In the genomic region with DNA sequence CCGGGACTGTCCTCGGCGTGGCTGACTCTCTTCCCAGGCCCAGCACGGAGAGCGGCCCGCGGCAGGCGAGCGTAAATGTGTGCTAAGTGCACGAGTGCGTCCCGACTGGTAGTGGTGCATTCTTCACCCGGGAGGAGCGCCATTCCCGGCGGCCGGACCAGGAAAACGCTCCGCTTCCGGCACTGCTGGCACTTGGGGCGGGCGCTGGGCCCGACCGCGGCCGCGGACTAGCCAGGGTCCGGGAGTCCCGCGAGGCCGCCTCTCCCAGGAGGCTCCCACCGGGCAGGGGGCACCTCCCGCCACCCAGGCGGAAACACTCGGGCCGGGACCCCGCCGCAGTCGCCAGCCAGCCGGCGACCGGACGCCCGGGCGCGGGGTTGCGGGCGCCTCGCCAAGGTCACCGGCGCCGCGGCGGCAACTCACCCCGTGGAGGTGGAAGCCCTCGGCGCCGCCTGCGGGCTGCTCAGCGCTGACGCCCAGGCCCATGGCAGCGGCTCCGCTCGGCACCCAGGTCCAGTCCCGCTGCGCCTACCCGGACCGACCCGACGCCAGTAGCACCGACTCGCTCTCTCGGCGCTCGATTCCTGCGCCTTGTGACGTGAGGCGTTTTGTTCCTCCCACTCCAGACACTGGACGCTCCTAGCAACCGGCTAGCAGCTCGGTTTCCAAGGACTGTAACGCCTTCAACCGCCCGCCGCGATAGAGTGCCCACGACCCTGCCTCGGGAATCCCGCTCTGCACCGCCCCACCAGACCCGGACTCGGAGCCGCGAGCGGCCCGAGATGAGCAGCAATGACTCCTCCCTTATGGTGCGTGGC, we compare ENCODE assay signal across 8 cellular contexts. TPM values are rescaled to one million over a fixed set of nuclear protein-coding genes. Genes with fewer than 3 reads are reported as not detected.
DNase-seq lines count a peak whose midpoint lies in the region; ATAC-seq, FAIRE-seq and TF ChIP-seq lines count a peak whose summit lies in the region.

A gene (minus strand): TSS at position 572 of the 818 bp plus-strand sequence. CDS start 86 bp downstream, at position 486.
A gene with protein sequence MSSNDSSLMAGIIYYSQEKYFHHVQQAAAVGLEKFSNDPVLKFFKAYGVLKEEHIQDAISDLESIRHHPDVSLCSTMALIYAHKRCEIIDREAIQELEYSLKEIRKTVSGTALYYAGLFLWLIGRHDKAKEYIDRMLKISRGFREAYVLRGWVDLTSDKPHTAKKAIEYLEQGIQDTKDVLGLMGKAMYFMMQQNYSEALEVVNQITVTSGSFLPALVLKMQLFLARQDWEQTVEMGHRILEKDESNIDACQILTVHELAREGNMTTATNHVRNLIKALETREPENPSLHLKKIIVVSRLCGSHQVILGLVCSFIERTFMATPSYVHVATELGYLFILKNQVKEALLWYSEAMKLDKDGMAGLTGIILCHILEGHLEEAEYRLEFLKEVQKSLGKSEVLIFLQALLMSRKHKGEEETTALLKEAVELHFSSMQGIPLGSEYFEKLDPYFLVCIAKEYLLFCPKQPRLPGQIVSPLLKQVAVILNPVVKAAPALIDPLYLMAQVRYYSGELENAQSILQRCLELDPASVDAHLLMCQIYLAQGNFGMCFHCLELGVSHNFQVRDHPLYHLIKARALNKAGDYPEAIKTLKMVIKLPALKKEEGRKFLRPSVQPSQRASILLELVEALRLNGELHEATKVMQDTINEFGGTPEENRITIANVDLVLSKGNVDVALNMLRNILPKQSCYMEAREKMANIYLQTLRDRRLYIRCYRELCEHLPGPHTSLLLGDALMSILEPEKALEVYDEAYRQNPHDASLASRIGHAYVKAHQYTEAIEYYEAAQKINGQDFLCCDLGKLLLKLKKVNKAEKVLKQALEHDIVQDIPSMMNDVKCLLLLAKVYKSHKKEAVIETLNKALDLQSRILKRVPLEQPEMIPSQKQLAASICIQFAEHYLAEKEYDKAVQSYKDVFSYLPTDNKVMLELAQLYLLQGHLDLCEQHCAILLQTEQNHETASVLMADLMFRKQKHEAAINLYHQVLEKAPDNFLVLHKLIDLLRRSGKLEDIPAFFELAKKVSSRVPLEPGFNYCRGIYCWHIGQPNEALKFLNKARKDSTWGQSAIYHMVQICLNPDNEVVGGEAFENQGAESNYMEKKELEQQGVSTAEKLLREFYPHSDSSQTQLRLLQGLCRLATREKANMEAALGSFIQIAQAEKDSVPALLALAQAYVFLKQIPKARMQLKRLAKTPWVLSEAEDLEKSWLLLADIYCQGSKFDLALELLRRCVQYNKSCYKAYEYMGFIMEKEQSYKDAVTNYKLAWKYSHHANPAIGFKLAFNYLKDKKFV (N-terminal part only) (plus strand): TSS at position 625 of the 818 bp plus-strand sequence. CDS start 158 bp downstream, at position 783.

- no peaks in the 10 kb centered on the region for H3K9me3 ChIP-seq in MG63
- H3K9me3 ChIP-seq in adipocyte (ENCODE audit: control insufficient read depth, low read length): no peaks in the 10 kb centered on the region
- no peaks in the 10 kb centered on the region for H3K9me3 ChIP-seq in cardiac muscle cell (ENCODE audit: low read depth)
- H3K9me3 ChIP-seq in pancreas: no peaks in the 10 kb centered on the region
- H3K9me3 ChIP-seq in transverse colon: no peaks in the 10 kb centered on the region

- H3K9ac ChIP-seq in adipocyte (ENCODE audit: low read length): peak within 1 kb of the TSS; percentile 93

- WGBS in pancreas, 2 donors: 0 to 1% methylated on average over 97 of the region's 97 CpGs
- whole genome bisulfite sequencing in transverse colon (ENCODE audit: low coverage in 1 of 2), 2 donors: 0% methylated on average over 11 to 35 of the region's 97 CpGs

- peak; percentile 37 for DNase-seq in GDM1 (lab: John Stamatoyannopoulos, UW)
- DNase-seq in H54 (ENCODE audit: insufficient read length, low spot score): peak; percentile 89
- DNase-seq in MG63: peak; percentile 75
- peak; percentile 83 for DNase-seq in SKM-1 (lab: John Stamatoyannopoulos, UW; ENCODE audit: unreplicated experiment)
- peak; percentile 97 for DNase-seq in adipocyte (ENCODE audit: low read depth)
- peak; percentile 91 to 94 for DNase-seq in cardiac muscle cell (ENCODE audit: low read depth in 1 of 2, low spot score in 1 of 2)
- peak; percentile 85 to 95 (median 88) for DNase-seq in pancreas
- peak; percentile 91 for DNase-seq in transverse colon

- no peaks in the 10 kb centered on the region for H3K27me3 ChIP-seq in MG63
- H3K27me3 ChIP-seq in adipocyte (replicated peaks; ENCODE audit: control insufficient read depth, insufficient read depth, low read length): no peaks in the 10 kb centered on the region
- H3K27me3 ChIP-seq in cardiac muscle cell: no peaks in the 10 kb centered on the region
- H3K27me3 ChIP-seq in pancreas: no peaks in the 10 kb centered on the region
- H3K27me3 ChIP-seq in transverse colon: no peaks in the 10 kb centered on the region

- TF ChIP-seq CTCF in cardiac muscle cell (IDR thresholded peaks at IDR 0.05; ENCODE audit: low read depth, low read length) (no peak), pancreas (IDR thresholded peaks at IDR 0.05) (no peak), transverse colon (IDR thresholded peaks at IDR 0.05) (no peak)

- peak; percentile 71; the same call in 1 of the 2 replicates for TF ChIP-seq POLR2A in H54 (IDR thresholded peaks at IDR 0.05; ENCODE audit: low read depth, low read length)
- TF ChIP-seq POLR2A in transverse colon (IDR thresholded peaks at IDR 0.05): peak; percentile 74

- H3K36me3 ChIP-seq in MG63 (no peaks in the 10 kb centered on the region), adipocyte (ENCODE audit: control insufficient read depth, insufficient read depth, low read length, severe bottlenecking) (no peaks in the 10 kb centered on the region), cardiac muscle cell (no peaks in the 10 kb centered on the region), pancreas (no peaks in the 10 kb centered on the region), transverse colon (no peaks in the 10 kb centered on the region)

- intact Hi-C loops in pancreas (cut with DNase I) (no loop called here), transverse colon (cut with DNase I; ENCODE audit: low total_unique reads) (loop anchor here (5.0 to 10.0 kb wide), 2 partner anchors 80 to 278 kb away; a partner anchor contains a TSS)

- H3K4me1 ChIP-seq in adipocyte (ENCODE audit: control insufficient read depth, insufficient read depth, low read length) (peaks cover 29% of the 10 kb centered on the region), cardiac muscle cell (ENCODE audit: low read depth) (peaks cover 5% of the 10 kb centered on the region), pancreas (peaks cover 0 to 20% (median 5%) of the 10 kb centered on the region in 3 donors), transverse colon (peaks cover 25 to 45% (median 35%) of the 10 kb centered on the region in 4 donors)

- H3K27ac ChIP-seq in cardiac muscle cell: peak within 1 kb of the TSS; percentile 97
- peak within 1 kb of the TSS; percentile 92 to 99 (median 92) for H3K27ac ChIP-seq in pancreas
- peak within 1 kb of the TSS; percentile 96 to 99 (median 97) for H3K27ac ChIP-seq in transverse colon

- peak; percentile 90 to 93 (median 92) for ATAC-seq in pancreas

- no peak for TF ChIP-seq EP300 in transverse colon (IDR thresholded peaks at IDR 0.05; ENCODE audit: low read depth)

- H3K4me3 ChIP-seq in MG63: peak within 1 kb of the TSS; percentile 77
- peak within 1 kb of the TSS; percentile 94 for H3K4me3 ChIP-seq in adipocyte (ENCODE audit: low read length)
- H3K4me3 ChIP-seq in cardiac muscle cell: peak within 1 kb of the TSS; percentile 95
- H3K4me3 ChIP-seq in pancreas: peak within 1 kb of the TSS; percentile 80 to 100 (median 96)
- peak within 1 kb of the TSS; percentile 73 to 95 (median 90) for H3K4me3 ChIP-seq in transverse colon

- in situ Hi-C loops in transverse colon (cut with MboI; ENCODE audit: low pct_ligation_motif_present in 1 of 4, low pct_unique_long_range_greater_than_20kb in 1 of 4, low sequenced_read_pairs in 3 of 4): no loop called here

- FAIRE-seq in H54 (lab: Jason Lieb, UNC) (no peak), pancreas (lab: Jason Lieb, UNC) (no peak)

RNA-seq across cellular contexts. Expression of the first gene that starts in this region (rescaled TPM):
- total RNA-seq in MG63 (2014; rRNA removed; shearing (Covaris generic); ENCODE audit: low replicate concordance): 11.4 and 19.4 TPM in 2 replicates
- total RNA-seq in cardiac muscle cell (128 and 135 TPM in 2 replicates), pancreas (10 to 100 TPM; 25.9 to 48.6 (median 31.6) TPM), transverse colon (100 to 1,000 TPM in 1 of 4 donors, 10 to 100 TPM in 3; 86.8 to 135 (median 96.3) TPM)
- polyA plus RNA-seq in cardiac muscle cell (69.3 and 70.3 TPM in 2 replicates), pancreas (10 to 100 TPM; 56.2 to 79.6 TPM)

RNA-seq across cellular contexts. Expression of the second gene that starts in this region (rescaled TPM):
- total RNA-seq in MG63 (2014; rRNA removed; shearing (Covaris generic); ENCODE audit: low replicate concordance): 0.32 and 0.40 TPM in 2 replicates
- total RNA-seq in cardiac muscle cell: 2.7 and 3.1 TPM in 2 replicates
- polyA plus RNA-seq in cardiac muscle cell: 2.9 and 4.2 TPM in 2 replicates
- 1 to 10 TPM; 3.1 to 9.6 (median 5.5) TPM for total RNA-seq in pancreas
- 10 to 100 TPM; 21.7 to 31.3 TPM for polyA plus RNA-seq in pancreas
- 100 to 1,000 TPM in 1 of 4 donors, 10 to 100 TPM in 2, 1 to 10 TPM in 1; 6.8 to 101 (median 30.3) TPM for total RNA-seq in transverse colon

Comparison
In these comparisons a context has a peak if more than half of its experiments do, and no peak if none do; other contexts are left out.
1. Peak in every context shown above with its lines: DNase-seq, ATAC-seq, H3K4me3 ChIP-seq and H3K27ac ChIP-seq.
2. DNase-seq: peak in every context shown above with its lines; median percentile 97 in adipocyte; 92 in cardiac muscle cell; 91 in transverse colon; 89 in H54; 88 in pancreas; 83 in SKM-1; 75 in MG63; 37 in GDM1.